23 cellular contexts compared by ENCODE assay signal in the genomic region with DNA sequence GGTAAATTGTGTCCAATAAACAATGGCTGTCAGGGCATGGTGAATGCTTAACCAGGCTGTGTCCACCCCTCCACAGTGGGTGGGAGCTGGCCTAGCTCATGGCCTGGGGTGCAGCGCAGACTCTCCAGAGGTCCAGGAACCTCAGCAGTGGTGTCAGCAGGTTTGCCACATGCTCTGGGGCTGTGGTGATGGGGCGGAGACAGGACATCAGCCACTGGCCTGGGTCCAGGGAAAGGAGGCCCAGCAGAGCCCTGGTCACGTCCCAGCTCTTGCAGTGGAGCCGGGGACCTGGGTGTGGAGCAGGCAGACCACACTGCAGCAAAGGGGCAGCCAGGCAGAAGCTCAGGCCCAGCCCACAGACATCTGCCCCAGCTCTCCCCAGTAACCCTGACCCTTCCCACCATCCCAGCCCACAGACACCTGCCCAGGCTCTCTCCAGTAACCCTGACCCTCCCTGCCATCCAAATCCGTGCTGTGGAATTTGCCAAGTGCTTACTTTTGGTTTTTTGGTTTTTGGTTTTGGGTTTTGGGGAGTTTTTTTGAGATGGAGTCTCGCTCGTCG. TPM values are rescaled to one million over a fixed set of nuclear protein-coding genes. Genes with fewer than 3 reads are reported as not detected.
"Had no signal": no experiment of that assay in that cellular context is flagged by ENCODE, and none has a peak within 500 bp of the region (broad histone marks: within the 10 kb centered on the region; RNA-seq: fewer than 3 reads in every experiment).

No MANE protein-coding gene starts in this region.

- H3K27me3 ChIP-seq: thyroid gland had no signal

- H3K4me3 ChIP-seq: esophagus squamous epithelium, gastrocnemius medialis, left lung, thyroid gland, upper lobe of right lung had no signal

- H3K9me3 ChIP-seq: esophagus squamous epithelium, gastrocnemius medialis, left lung, thyroid gland, upper lobe of right lung had no signal

- DNase-seq: activated naive CD4-positive, alpha-beta T cell treated with Interleukin-2 at 50 U/mL for 16 hours; activated naive CD8-positive, alpha-beta T cell treated with anti-CD3 and anti-CD28 coated beads, Interleukin-2, amount 10 ng/mL, durations not matched to agents 7 days and 5 days; activated T-cell treated with anti-CD3 and anti-CD28 coated beads, Interleukin-2, amount 50 U/mL, for 1 hour; amniotic stem cell; cortex of kidney; endodermal cell; esophagus squamous epithelium; gastrocnemius medialis; left lung; midbrain; nephron progenitor cell; occipital lobe; stimulated activated CD4-positive, alpha-beta T cell treated with anti-CD3 and anti-CD28 coated beads, Interleukin-1b, Interleukin-23, amount 100 ng/mL, for 48 hours; T-helper 9 cell; thyroid gland had no signal

- H3K27ac ChIP-seq: esophagus squamous epithelium, gastrocnemius medialis, left lung, thyroid gland, upper lobe of right lung had no signal

- H3K36me3 ChIP-seq: esophagus squamous epithelium, gastrocnemius medialis, left lung, thyroid gland, upper lobe of right lung had no signal

- ATAC-seq: gastrocnemius medialis, left lung, WTC11 had no signal

RNA-seq across cellular contexts. Expression of a gene that starts 13.8 kb away (rescaled TPM):
- total RNA-seq: bronchial epithelial cell had no signal
- polyA plus RNA-seq: keratinocyte had no signal

RNA-seq across cellular contexts. Expression of a gene that starts 34.8 kb away (rescaled TPM):
- total RNA-seq: activated naive CD8-positive, alpha-beta T cell treated with anti-CD3 and anti-CD28 coated beads, Interleukin-2, amount 10 ng/mL, durations not matched to agents 7 days and 5 days; bronchial epithelial cell; cerebellum; esophagus squamous epithelium; left lung; occipital lobe; renal cortical epithelial cell; skeletal muscle tissue; T-helper 1 cell treated with Interleukin-12 subunit alpha and Interleukin-12 subunit beta and Interleukin-4 antibody, amounts not matched to agents 30 ng/mL and 1 ng/mL, for 36 hours; thyroid gland; upper lobe of right lung had no signal
- polyA plus RNA-seq: keratinocyte had no signal
